8 cellular contexts compared by ENCODE assay signal in genomic region chr6:168968228-168968627, GRCh38.
DNase-seq lines count a peak whose midpoint lies in the region; ATAC-seq and TF ChIP-seq lines count a peak whose summit lies in the region.

No MANE protein-coding gene starts in this region.

- peak overlapping the region in 1 of 6 donors; percentile 48 for H3K27ac Mint-ChIP-seq in immature natural killer cell

- no peaks in the 10 kb centered on the region for H3K9me3 ChIP-seq in prostate gland

- H3K27me3 ChIP-seq in HL-60 (ENCODE audit: insufficient read depth, poor library complexity, severe bottlenecking): no peaks in the 10 kb centered on the region
- no peaks in the 10 kb centered on the region for H3K27me3 ChIP-seq in prostate gland (replicated peaks; ENCODE audit: insufficient read depth)

- H3K4me3 ChIP-seq in HL-60 (replicated peaks; ENCODE audit: insufficient read depth, low read length) (no peak overlapping the region), prostate gland (no peak overlapping the region)

- no peaks in the 10 kb centered on the region for H3K9me3 Mint-ChIP-seq in immature natural killer cell

- H3K4me1 ChIP-seq in prostate gland (replicated peaks): no peaks in the 10 kb centered on the region

- ATAC-seq in GM19035 (IDR thresholded peaks at IDR 0.05; ENCODE audit: unreplicated experiment): no peak

- intact Hi-C loops in prostate gland (cut with DNase I): no loop called here

- peak overlapping the region in 1 of 5 donors; percentile 10 for H3K4me3 Mint-ChIP-seq in immature natural killer cell

- WGBS in prostate gland: 65% methylated on average over 10 of the region's 10 CpGs

- DNase-seq in COLO668 (lab: John Stamatoyannopoulos, UW; ENCODE audit: unreplicated experiment) (peak; percentile 73), HL-60 (ENCODE audit: low read depth in 1 of 2, low spot score in 1 of 2) (peak; percentile 56 to 66), SW480 (ENCODE audit: low spot score) (peak; percentile 92), immature natural killer cell (peak; percentile 46 to 76 (median 47)), GM19238 (ENCODE audit: insufficient read length, low spot score) (no peak), prostate gland (ENCODE audit: low spot score) (no peak), germinal center (ENCODE audit: low spot score) (no peak)

- H3K27ac ChIP-seq in HL-60 (replicated peaks) (no peak overlapping the region), prostate gland (no peak overlapping the region)

- TF ChIP-seq POLR2A in prostate gland (IDR thresholded peaks at IDR 0.05): no peak

- TF ChIP-seq CTCF in HL-60 (IDR thresholded peaks at IDR 0.05; ENCODE audit: insufficient read depth, low read length) (no peak), prostate gland (IDR thresholded peaks at IDR 0.05) (no peak)

- H3K36me3 ChIP-seq in prostate gland: no peaks in the 10 kb centered on the region

- H3K27me3 Mint-ChIP-seq in immature natural killer cell (ENCODE audit: low read depth in 3 of 3): peaks cover 2 to 8% (median 4%) of the 10 kb centered on the region in 3 donors

- H3K4me1 Mint-ChIP-seq in immature natural killer cell: peaks cover 2 to 4% of the 10 kb centered on the region in 2 donors

- no peaks in the 10 kb centered on the region for H3K36me3 Mint-ChIP-seq in immature natural killer cell

Comparison
In these comparisons a context has a peak if more than half of its experiments do, and no peak if none do; other contexts are left out.
1. DNase-seq: peak in COLO668 (single experiment), HL-60 (2 of 2), SW480 (single experiment) and immature natural killer cell (3 of 3); none in GM19238 (single experiment), prostate gland (single experiment) and germinal center (single experiment).